Comparison of ENCODE assay signal across 32 cellular contexts in genomic region chr5:167812871-167813270, GRCh38.
"Had no signal": no experiment of that assay in that cellular context is flagged by ENCODE, and none has a peak within 500 bp of the region (broad histone marks: within the 10 kb centered on the region; RNA-seq: fewer than 3 reads in every experiment).

No MANE protein-coding gene starts in this region.

- H3K27me3 Mint-ChIP-seq: activated CD4-positive, alpha-beta T cell treated with anti-CD3 and anti-CD28 coated beads for 36 hours; activated naive CD8-positive, alpha-beta T cell treated with anti-CD3 and anti-CD28 coated beads, Interleukin-2, amount 50 U/mL, for 24 hours; activated T-cell treated with anti-CD3 and anti-CD28 coated beads, Interleukin-2, amount 50 U/mL, for 24 hours; T-cell had no signal

- H3K36me3 Mint-ChIP-seq: activated naive CD4-positive, alpha-beta T cell treated with anti-CD3 and anti-CD28 coated beads, Interleukin-2, amount 50 U/mL, for 72 hours; T-cell had no signal

- H3K9me3 ChIP-seq: ascending aorta had no signal

- FAIRE-seq: TTC549 had no signal

- ATAC-seq: activated CD4-positive, alpha-beta T cell treated with anti-CD3 and anti-CD28 coated beads for 36 hours; activated CD8-positive, alpha-beta T cell treated with anti-CD3 and anti-CD28 coated beads, Interleukin-2, amount 10 ng/mL, durations not matched to agents 7 days and 5 days; activated naive CD4-positive, alpha-beta T cell treated with anti-CD3 and anti-CD28 coated beads, Interleukin-2, amount 50 U/mL, for 72 hours; activated naive CD8-positive, alpha-beta T cell treated with anti-CD3 and anti-CD28 coated beads, Interleukin-2, amount 50 U/mL, for 24 hours; Panc1; Right ventricle myocardium inferior; T-cell had no signal

- H3K4me3 ChIP-seq: ascending aorta, SK-N-MC had no signal

- H3K4me1 Mint-ChIP-seq: activated CD4-positive, alpha-beta T cell treated with anti-CD3 and anti-CD28 coated beads for 36 hours; activated naive CD8-positive, alpha-beta T cell treated with anti-CD3 and anti-CD28 coated beads, Interleukin-2, amount 50 U/mL, for 24 hours had no signal

- H3K4me1 ChIP-seq: ascending aorta had no signal

- H3K9me3 Mint-ChIP-seq: activated naive CD4-positive, alpha-beta T cell treated with anti-CD3 and anti-CD28 coated beads, Interleukin-2, amount 50 U/mL, for 72 hours; activated naive CD8-positive, alpha-beta T cell treated with anti-CD3 and anti-CD28 coated beads, Interleukin-2, amount 50 U/mL, for 24 hours; activated T-cell treated with anti-CD3 and anti-CD28 coated beads, Interleukin-2, amount 50 U/mL, for 24 hours had no signal

- H3K27ac Mint-ChIP-seq: activated CD4-positive, alpha-beta T cell treated with anti-CD3 and anti-CD28 coated beads for 36 hours; activated CD8-positive, alpha-beta T cell treated with anti-CD3 and anti-CD28 coated beads, Interleukin-2, amount 10 ng/mL, durations not matched to agents 7 days and 5 days; activated naive CD4-positive, alpha-beta T cell treated with anti-CD3 and anti-CD28 coated beads, Interleukin-2, amount 50 U/mL, for 72 hours; activated naive CD8-positive, alpha-beta T cell treated with anti-CD3 and anti-CD28 coated beads, Interleukin-2, amount 50 U/mL, for 24 hours; activated T-cell treated with anti-CD3 and anti-CD28 coated beads, Interleukin-2, amount 50 U/mL, for 24 hours; T-cell had no signal

- H3K36me3 ChIP-seq: ascending aorta, brain microvascular endothelial cell had no signal

- DNase-seq: activated CD4-positive, alpha-beta T cell treated with anti-CD3 and anti-CD28 coated beads for 36 hours; activated CD8-positive, alpha-beta T cell treated with anti-CD3 and anti-CD28 coated beads, Interleukin-2, amount 10 ng/mL, durations not matched to agents 7 days and 5 days; activated effector memory CD4-positive, alpha-beta T cell treated with anti-CD3 and anti-CD28 coated beads, Interleukin-2, amount 50 U/mL, for 16 hours; activated naive CD4-positive, alpha-beta T cell treated with Interleukin-2 at 50 U/mL for 16 hours; activated naive CD8-positive, alpha-beta T cell treated with anti-CD3 and anti-CD28 coated beads, Interleukin-2, amount 50 U/mL, for 24 hours; activated T-cell treated with anti-CD3 and anti-CD28 coated beads, Interleukin-2, amount 50 U/mL, for 24 hours; amniotic stem cell; brain microvascular endothelial cell; caudate nucleus; IMR-90; Kasumi-1; KBM-7; NCI-H1092; NCI-H1417 treated with DMSO at 0.1 percent for 48 hours; NCI-H1694; NCI-H2029; NCI-H2107; NCI-H2171 treated with DMSO at 0.1 percent for 48 hours; NCI-H345; NCI-H510A; NCI-H526 treated with DMSO at 0.1 percent for 48 hours; NCI-H82; RPMI8226; T-cell; T-helper 2 cell; T1000 had no signal

- H3K4me3 Mint-ChIP-seq: activated CD4-positive, alpha-beta T cell treated with anti-CD3 and anti-CD28 coated beads for 36 hours; activated CD8-positive, alpha-beta T cell treated with anti-CD3 and anti-CD28 coated beads, Interleukin-2, amount 10 ng/mL, durations not matched to agents 7 days and 5 days; activated naive CD8-positive, alpha-beta T cell treated with anti-CD3 and anti-CD28 coated beads, Interleukin-2, amount 50 U/mL, for 24 hours; activated T-cell treated with anti-CD3 and anti-CD28 coated beads, Interleukin-2, amount 50 U/mL, for 24 hours; T-cell had no signal

- H3K27me3 ChIP-seq: ascending aorta, brain microvascular endothelial cell had no signal

- H3K27ac ChIP-seq: ascending aorta, brain microvascular endothelial cell, SK-N-MC had no signal
